In the genomic region with DNA sequence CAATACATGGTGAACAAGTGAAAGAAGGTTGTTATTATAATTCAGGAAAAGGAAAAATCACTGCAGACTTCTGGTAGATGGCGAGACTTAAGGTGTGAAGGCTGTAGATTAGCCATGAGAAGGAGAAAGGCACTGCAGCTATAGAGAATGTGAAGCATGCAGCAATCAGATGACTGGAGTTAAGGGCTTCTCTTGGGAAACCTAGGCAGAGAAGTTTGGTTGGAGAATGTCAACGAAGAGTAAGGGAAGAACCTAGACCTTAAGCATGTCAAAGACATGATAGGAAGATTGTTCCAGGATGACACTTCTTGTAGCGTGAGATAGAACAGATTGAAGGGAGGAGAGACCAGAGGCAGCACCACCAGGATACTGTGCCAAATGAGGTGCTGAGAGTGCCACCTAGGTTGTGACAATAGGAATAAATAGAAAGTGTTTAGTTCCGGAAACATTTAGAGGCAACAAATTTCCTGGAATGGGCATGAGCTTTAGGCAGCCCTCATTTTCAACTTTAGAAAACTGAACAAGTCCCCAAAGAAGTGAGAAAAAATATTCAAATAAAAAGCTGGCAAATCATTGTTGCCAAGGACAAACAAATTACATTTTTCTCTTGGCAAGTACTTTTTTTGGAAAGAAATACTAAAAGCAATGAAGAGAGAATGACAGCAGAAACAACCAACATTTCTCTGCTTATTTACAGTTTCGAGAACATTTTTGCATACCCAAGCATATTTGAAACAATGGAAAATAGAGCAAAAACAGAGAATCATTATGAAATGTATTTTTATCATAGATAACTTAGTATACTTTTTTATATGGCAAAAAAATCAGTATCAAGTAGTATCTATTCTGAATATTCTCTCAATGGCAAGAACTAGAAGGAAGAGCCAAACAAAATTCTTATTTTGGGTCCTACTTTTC, we compare ENCODE assay signal across 1 cellular context.
TF ChIP-seq lines count a peak whose summit lies in the region.

No MANE protein-coding gene starts in this region.

TF ChIP-seq in WTC11, 78 proteins besides CTCF, POLR2A, EP300 and RAD21 (continued from another document):
- TF ChIP-seq, protein P1, sequence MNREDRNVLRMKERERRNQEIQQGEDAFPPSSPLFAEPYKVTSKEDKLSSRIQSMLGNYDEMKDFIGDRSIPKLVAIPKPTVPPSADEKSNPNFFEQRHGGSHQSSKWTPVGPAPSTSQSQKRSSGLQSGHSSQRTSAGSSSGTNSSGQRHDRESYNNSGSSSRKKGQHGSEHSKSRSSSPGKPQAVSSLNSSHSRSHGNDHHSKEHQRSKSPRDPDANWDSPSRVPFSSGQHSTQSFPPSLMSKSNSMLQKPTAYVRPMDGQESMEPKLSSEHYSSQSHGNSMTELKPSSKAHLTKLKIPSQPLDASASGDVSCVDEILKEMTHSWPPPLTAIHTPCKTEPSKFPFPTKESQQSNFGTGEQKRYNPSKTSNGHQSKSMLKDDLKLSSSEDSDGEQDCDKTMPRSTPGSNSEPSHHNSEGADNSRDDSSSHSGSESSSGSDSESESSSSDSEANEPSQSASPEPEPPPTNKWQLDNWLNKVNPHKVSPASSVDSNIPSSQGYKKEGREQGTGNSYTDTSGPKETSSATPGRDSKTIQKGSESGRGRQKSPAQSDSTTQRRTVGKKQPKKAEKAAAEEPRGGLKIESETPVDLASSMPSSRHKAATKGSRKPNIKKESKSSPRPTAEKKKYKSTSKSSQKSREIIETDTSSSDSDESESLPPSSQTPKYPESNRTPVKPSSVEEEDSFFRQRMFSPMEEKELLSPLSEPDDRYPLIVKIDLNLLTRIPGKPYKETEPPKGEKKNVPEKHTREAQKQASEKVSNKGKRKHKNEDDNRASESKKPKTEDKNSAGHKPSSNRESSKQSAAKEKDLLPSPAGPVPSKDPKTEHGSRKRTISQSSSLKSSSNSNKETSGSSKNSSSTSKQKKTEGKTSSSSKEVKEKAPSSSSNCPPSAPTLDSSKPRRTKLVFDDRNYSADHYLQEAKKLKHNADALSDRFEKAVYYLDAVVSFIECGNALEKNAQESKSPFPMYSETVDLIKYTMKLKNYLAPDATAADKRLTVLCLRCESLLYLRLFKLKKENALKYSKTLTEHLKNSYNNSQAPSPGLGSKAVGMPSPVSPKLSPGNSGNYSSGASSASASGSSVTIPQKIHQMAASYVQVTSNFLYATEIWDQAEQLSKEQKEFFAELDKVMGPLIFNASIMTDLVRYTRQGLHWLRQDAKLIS (CRISPR knock-in tag; IDR thresholded peaks at IDR 0.05; ENCODE audit: borderline replicate concordance): no peak
- TF ChIP-seq, protein P2, sequence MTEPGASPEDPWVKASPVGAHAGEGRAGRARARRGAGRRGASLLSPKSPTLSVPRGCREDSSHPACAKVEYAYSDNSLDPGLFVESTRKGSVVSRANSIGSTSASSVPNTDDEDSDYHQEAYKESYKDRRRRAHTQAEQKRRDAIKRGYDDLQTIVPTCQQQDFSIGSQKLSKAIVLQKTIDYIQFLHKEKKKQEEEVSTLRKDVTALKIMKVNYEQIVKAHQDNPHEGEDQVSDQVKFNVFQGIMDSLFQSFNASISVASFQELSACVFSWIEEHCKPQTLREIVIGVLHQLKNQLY (CRISPR knock-in tag; IDR thresholded peaks at IDR 0.05): no peak
- TF ChIP-seq FOXJ3 (CRISPR knock-in tag; IDR thresholded peaks at IDR 0.05; ENCODE audit: borderline replicate concordance): no peak
- TF ChIP-seq EMX1 (CRISPR knock-in tag; IDR thresholded peaks at IDR 0.05): no peak
- TF ChIP-seq ZNF396 (CRISPR knock-in tag; IDR thresholded peaks at IDR 0.05; ENCODE audit: borderline replicate concordance): no peak
- TF ChIP-seq, protein P3, sequence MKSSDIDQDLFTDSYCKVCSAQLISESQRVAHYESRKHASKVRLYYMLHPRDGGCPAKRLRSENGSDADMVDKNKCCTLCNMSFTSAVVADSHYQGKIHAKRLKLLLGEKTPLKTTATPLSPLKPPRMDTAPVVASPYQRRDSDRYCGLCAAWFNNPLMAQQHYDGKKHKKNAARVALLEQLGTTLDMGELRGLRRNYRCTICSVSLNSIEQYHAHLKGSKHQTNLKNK (CRISPR knock-in tag; IDR thresholded peaks at IDR 0.05): no peak
- TF ChIP-seq, protein P4, sequence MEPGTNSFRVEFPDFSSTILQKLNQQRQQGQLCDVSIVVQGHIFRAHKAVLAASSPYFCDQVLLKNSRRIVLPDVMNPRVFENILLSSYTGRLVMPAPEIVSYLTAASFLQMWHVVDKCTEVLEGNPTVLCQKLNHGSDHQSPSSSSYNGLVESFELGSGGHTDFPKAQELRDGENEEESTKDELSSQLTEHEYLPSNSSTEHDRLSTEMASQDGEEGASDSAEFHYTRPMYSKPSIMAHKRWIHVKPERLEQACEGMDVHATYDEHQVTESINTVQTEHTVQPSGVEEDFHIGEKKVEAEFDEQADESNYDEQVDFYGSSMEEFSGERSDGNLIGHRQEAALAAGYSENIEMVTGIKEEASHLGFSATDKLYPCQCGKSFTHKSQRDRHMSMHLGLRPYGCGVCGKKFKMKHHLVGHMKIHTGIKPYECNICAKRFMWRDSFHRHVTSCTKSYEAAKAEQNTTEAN (CRISPR knock-in tag; IDR thresholded peaks at IDR 0.05): no peak
- no peak for TF ChIP-seq ZNF263 (CRISPR knock-in tag; IDR thresholded peaks at IDR 0.05; ENCODE audit: low read depth)
- no peak for TF ChIP-seq ZNF219 (CRISPR knock-in tag; IDR thresholded peaks at IDR 0.05; ENCODE audit: borderline replicate concordance)
TF ChIP-seq in WTC11: peak in this region for 0.
